Comparison of ENCODE assay signal across 9 cellular contexts in genomic region chr19:57708641-57709354, GRCh38. TPM values are rescaled to one million over a fixed set of nuclear protein-coding genes. Genes with fewer than 3 reads are reported as not detected.
DNase-seq lines count a peak whose midpoint lies in the region; ATAC-seq and TF ChIP-seq lines count a peak whose summit lies in the region.
"Had no signal": no experiment of that assay in that cellular context is flagged by ENCODE, and none has a peak within 500 bp of the region (broad histone marks: within the 10 kb centered on the region; RNA-seq: fewer than 3 reads in every experiment).

Gene ZNF154, minus strand, starts transcription at chr19:57709204. Its CDS starts 233 bp downstream, at chr19:57708971.

- intact Hi-C loops in activated T-helper 1 cell treated with anti-CD3 and anti-CD28 coated beads, Interleukin-12 subunit alpha, Interleukin-12 subunit beta, Interleukin-2, Interleukin-4 antibody, amounts not matched to agents 30 ng/mL and 10 ng/mL and 1 ng/mL, durations not matched to agents 14 hours and 24 hours and 36 hours (cut with micrococcal nuclease), result loop anchor here (1.0 to 2.0 kb wide), 2 partner anchors 19 to 28 kb away; partner anchors contain the start of genes ZNF551 and ZNF671

- H3K9me3 ChIP-seq in muscle layer of colon (ENCODE audit: low read length), result peaks cover 11% of the 10 kb centered on the region
- peaks cover 25 to 81% (median 62%) of the 10 kb centered on the region in 5 donors for H3K9me3 ChIP-seq in subcutaneous abdominal adipose tissue (ENCODE audit: control insufficient read depth in 5 of 5, low read length in 5 of 5)

- ATAC-seq in GM21367 (IDR thresholded peaks at IDR 0.05; ENCODE audit: unreplicated experiment) (no peak), HG03521 (IDR thresholded peaks at IDR 0.05; ENCODE audit: unreplicated experiment) (no peak)

- no peaks in the 10 kb centered on the region for H3K27me3 Mint-ChIP-seq in activated T-helper 1 cell treated with anti-CD3 and anti-CD28 coated beads, Interleukin-12 subunit alpha, Interleukin-12 subunit beta, Interleukin-2, Interleukin-4 antibody, amounts not matched to agents 30 ng/mL and 10 ng/mL and 1 ng/mL, durations not matched to agents 14 hours and 24 hours and 36 hours (ENCODE audit: insufficient read depth)

- H3K27ac ChIP-seq in muscle layer of colon (ENCODE audit: low read depth, low read length), result peak within 1 kb of the TSS; percentile 77
- no peak within 1 kb of the TSS for H3K27ac ChIP-seq in subcutaneous abdominal adipose tissue (ENCODE audit: low read depth, low read length)

- H3K4me3 ChIP-seq in fibroblast of pulmonary artery (replicated peaks; ENCODE audit: low read depth, low read length) (peak within 1 kb of the TSS; percentile 87), muscle layer of colon (ENCODE audit: low read depth in 1 of 2, low read length in 2 of 2) (peak within 1 kb of the TSS; percentile 64 to 77), subcutaneous abdominal adipose tissue (ENCODE audit: low read depth in 1 of 5, low read length in 5 of 5) (peak within 1 kb of the TSS; percentile 41 to 81 (median 68))

- peak within 1 kb of the TSS; percentile 92 for H3K4me3 Mint-ChIP-seq in activated T-helper 1 cell treated with anti-CD3 and anti-CD28 coated beads, Interleukin-12 subunit alpha, Interleukin-12 subunit beta, Interleukin-2, Interleukin-4 antibody, amounts not matched to agents 30 ng/mL and 10 ng/mL and 1 ng/mL, durations not matched to agents 14 hours and 24 hours and 36 hours

- H3K27me3 ChIP-seq in muscle layer of colon (ENCODE audit: control insufficient read depth in 1 of 2, insufficient read depth in 2 of 2, low read length in 2 of 2) (no peaks in the 10 kb centered on the region), subcutaneous abdominal adipose tissue (ENCODE audit: control insufficient read depth in 5 of 5, insufficient read depth in 4 of 5, low read length in 5 of 5) (no peaks in the 10 kb centered on the region)

- H3K36me3 ChIP-seq in muscle layer of colon (ENCODE audit: insufficient read depth, low read length) (peaks cover 4% of the 10 kb centered on the region), subcutaneous abdominal adipose tissue (ENCODE audit: control insufficient read depth in 5 of 5, insufficient read depth in 5 of 5, low read length in 5 of 5) (peaks cover 0 to 10% (median 4%) of the 10 kb centered on the region in 5 donors)

- no peak for TF ChIP-seq CTCF in fibroblast of pulmonary artery (IDR thresholded peaks at IDR 0.05; ENCODE audit: low read length, missing control alignments)

- peaks cover 9% of the 10 kb centered on the region for H3K4me1 Mint-ChIP-seq in activated T-helper 1 cell treated with anti-CD3 and anti-CD28 coated beads, Interleukin-12 subunit alpha, Interleukin-12 subunit beta, Interleukin-2, Interleukin-4 antibody, amounts not matched to agents 30 ng/mL and 10 ng/mL and 1 ng/mL, durations not matched to agents 14 hours and 24 hours and 36 hours (ENCODE audit: low read depth)

- peaks cover 33% of the 10 kb centered on the region for H3K36me3 Mint-ChIP-seq in activated T-helper 1 cell treated with anti-CD3 and anti-CD28 coated beads, Interleukin-12 subunit alpha, Interleukin-12 subunit beta, Interleukin-2, Interleukin-4 antibody, amounts not matched to agents 30 ng/mL and 10 ng/mL and 1 ng/mL, durations not matched to agents 14 hours and 24 hours and 36 hours (ENCODE audit: low read depth)

- peak; percentile 28 for DNase-seq in GM19240 (ENCODE audit: insufficient read length, low spot score)
- peak; percentile 21 for DNase-seq in activated T-helper 1 cell treated with anti-CD3 and anti-CD28 coated beads, Interleukin-12 subunit alpha, Interleukin-12 subunit beta, Interleukin-2, Interleukin-4 antibody, amounts not matched to agents 30 ng/mL and 10 ng/mL and 1 ng/mL, durations not matched to agents 14 hours and 24 hours and 36 hours (ENCODE audit: low spot score)
- peak; percentile 84 for DNase-seq in fibroblast of pulmonary artery (ENCODE audit: low read depth)
- DNase-seq in glomerular visceral epithelial cell (ENCODE audit: extremely low spot score), result no peak

- H3K4me1 ChIP-seq in muscle layer of colon (ENCODE audit: insufficient read depth, low read length) (no peaks in the 10 kb centered on the region), subcutaneous abdominal adipose tissue (ENCODE audit: control insufficient read depth in 5 of 5, insufficient read depth in 5 of 5, low read length in 5 of 5) (peaks cover 0 to 18% (median 11%) of the 10 kb centered on the region in 5 donors)

- H3K27ac Mint-ChIP-seq in activated T-helper 1 cell treated with anti-CD3 and anti-CD28 coated beads, Interleukin-12 subunit alpha, Interleukin-12 subunit beta, Interleukin-2, Interleukin-4 antibody, amounts not matched to agents 30 ng/mL and 10 ng/mL and 1 ng/mL, durations not matched to agents 14 hours and 24 hours and 36 hours, result peak within 1 kb of the TSS; percentile 87

- H3K9me3 Mint-ChIP-seq in activated T-helper 1 cell treated with anti-CD3 and anti-CD28 coated beads, Interleukin-12 subunit alpha, Interleukin-12 subunit beta, Interleukin-2, Interleukin-4 antibody, amounts not matched to agents 30 ng/mL and 10 ng/mL and 1 ng/mL, durations not matched to agents 14 hours and 24 hours and 36 hours, result peaks cover 73% of the 10 kb centered on the region

- peak within 1 kb of the TSS; percentile 61 for H3K9ac ChIP-seq in muscle layer of colon (ENCODE audit: low read length)
- H3K9ac ChIP-seq in subcutaneous abdominal adipose tissue (ENCODE audit: low read length in 5 of 5), result peak within 1 kb of the TSS in 4 of 5 donors; percentile 63 to 69 (median 66)

RNA-seq across cellular contexts. Expression of gene ZNF154, which starts in this region (rescaled TPM):
- 4.6 and 4.7 TPM in 2 replicates for total RNA-seq in activated T-helper 1 cell treated with anti-CD3 and anti-CD28 coated beads, Interleukin-12 subunit alpha, Interleukin-12 subunit beta, Interleukin-2, Interleukin-4 antibody, amounts not matched to agents 30 ng/mL and 10 ng/mL and 1 ng/mL, durations not matched to agents 14 hours and 24 hours and 36 hours
- total RNA-seq: M059J had no signal
